Comparison of ENCODE assay signal across 8 cellular contexts in the genomic region with DNA sequence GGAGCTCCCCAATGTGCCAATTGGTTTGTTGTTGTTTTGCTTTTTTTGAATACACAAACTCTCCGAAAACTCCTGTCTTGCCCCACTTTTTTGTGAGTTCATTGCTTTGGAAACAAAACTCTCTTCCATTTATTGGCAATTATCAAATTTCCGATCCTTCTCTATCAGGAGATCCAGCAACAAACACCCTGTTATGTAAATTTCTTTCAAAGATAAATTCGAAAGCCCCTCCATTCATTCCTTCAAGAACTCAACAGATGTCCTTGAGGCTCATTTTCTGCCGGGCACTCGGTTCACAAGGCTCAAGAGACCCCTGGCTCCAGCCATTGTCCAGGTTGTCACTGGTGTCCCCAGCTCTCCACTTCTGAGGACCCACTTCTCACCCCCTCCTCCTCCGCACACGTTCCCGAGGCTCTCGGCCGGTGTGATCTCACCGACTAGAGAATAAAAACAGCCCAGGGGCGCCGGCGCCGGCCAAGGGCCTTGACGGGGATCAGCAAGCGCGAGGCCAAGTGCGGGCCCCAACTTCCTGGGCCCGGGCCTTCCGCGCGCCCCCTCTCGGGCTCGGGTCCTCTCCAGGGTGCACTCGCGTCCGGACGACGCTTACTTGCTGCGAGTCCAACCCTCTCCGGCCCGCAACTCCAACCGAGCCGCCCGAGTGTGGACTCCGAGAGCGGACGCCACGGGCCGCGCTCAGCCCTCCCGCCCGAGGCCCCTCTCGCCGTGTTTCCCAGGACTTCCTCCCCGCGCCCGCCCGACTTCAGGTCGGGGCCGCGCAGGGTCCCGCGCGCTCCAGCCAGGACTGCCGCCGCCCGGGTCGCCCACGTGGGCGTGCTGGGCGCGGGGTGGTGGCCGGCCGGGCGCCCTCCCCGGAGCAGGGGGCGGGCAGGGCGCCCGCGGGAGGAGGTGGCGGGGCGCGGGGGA. TPM values are rescaled to one million over a fixed set of nuclear protein-coding genes. Genes with fewer than 3 reads are reported as not detected.
DNase-seq lines count a peak whose midpoint lies in the region; ATAC-seq and TF ChIP-seq lines count a peak whose summit lies in the region.

No MANE protein-coding gene starts in this region.

- peaks cover 24 to 47% (median 39%) of the 10 kb centered on the region in 4 donors for H3K4me1 ChIP-seq in esophagus muscularis mucosa

- peak; percentile 40 for ATAC-seq in HG03520 (IDR thresholded peaks at IDR 0.05; ENCODE audit: unreplicated experiment)
- ATAC-seq in activated CD8-positive, alpha-beta T cell treated with anti-CD3 and anti-CD28 coated beads for 36 hours, result peak; percentile 1

- TF ChIP-seq POLR2A in esophagus muscularis mucosa (IDR thresholded peaks at IDR 0.05; ENCODE audit: low read depth), result no peak

- CTCF ChIA-PET in activated CD8-positive, alpha-beta T cell treated with anti-CD3 and anti-CD28 coated beads for 36 hours (lab: Charles Lee), result interaction anchor here (1.0 to 1.2 kb wide), 2 partner anchors 55 to 118 kb away, joined by 3 to 4 read pairs; no protein-coding TSS in a partner anchor

- no peak for TF ChIP-seq CTCF in activated CD8-positive, alpha-beta T cell treated with anti-CD3 and anti-CD28 coated beads for 36 hours (IDR thresholded peaks at IDR 0.05)
- TF ChIP-seq CTCF in esophagus muscularis mucosa (IDR thresholded peaks at IDR 0.05) (no peak), neural crest cell (conservative IDR thresholded peaks at IDR 0.05) (peak; percentile 3)

- no peaks in the 10 kb centered on the region for H3K9me3 ChIP-seq in esophagus muscularis mucosa

- peak overlapping the region; percentile 61 to 92 (median 80) for H3K4me3 ChIP-seq in esophagus muscularis mucosa

- peaks cover 15% of the 10 kb centered on the region for H3K27me3 Mint-ChIP-seq in activated CD8-positive, alpha-beta T cell treated with anti-CD3 and anti-CD28 coated beads for 36 hours
- H3K27me3 Mint-ChIP-seq in neural crest cell (ENCODE audit: low read depth), result peaks cover 22% of the 10 kb centered on the region

- intact Hi-C loops in activated CD8-positive, alpha-beta T cell treated with anti-CD3 and anti-CD28 coated beads for 36 hours (cut with micrococcal nuclease), result loop anchor here (5.0 kb wide), 2 partner anchors 33 to 37 kb away; no protein-coding TSS in a partner anchor
- intact Hi-C loops in esophagus muscularis mucosa (cut with DNase I), result loop anchor here (2.0 to 5.0 kb wide), 3 partner anchors 37 to 188 kb away; no protein-coding TSS in a partner anchor

- peak overlapping the region; percentile 8 for H3K27ac Mint-ChIP-seq in activated CD8-positive, alpha-beta T cell treated with anti-CD3 and anti-CD28 coated beads for 36 hours
- H3K27ac Mint-ChIP-seq in neural crest cell (ENCODE audit: unreplicated experiment), result peak overlapping the region; percentile 19

- H3K27me3 ChIP-seq in esophagus muscularis mucosa, result no peaks in the 10 kb centered on the region

- H3K36me3 Mint-ChIP-seq in activated CD8-positive, alpha-beta T cell treated with anti-CD3 and anti-CD28 coated beads for 36 hours (ENCODE audit: low read depth), result peaks cover 5% of the 10 kb centered on the region
- no peaks in the 10 kb centered on the region for H3K36me3 Mint-ChIP-seq in neural crest cell (ENCODE audit: low read depth)

- 11% methylated on average over 25 of the region's 75 CpGs for WGBS in esophagus muscularis mucosa

- no peak for TF ChIP-seq EP300 in esophagus muscularis mucosa (IDR thresholded peaks at IDR 0.05)

- H3K27ac ChIP-seq in esophagus muscularis mucosa (replicated peaks in 1 of 4), result peak overlapping the region; percentile 83 to 94 (median 90)

- peak; percentile 22 for DNase-seq in stimulated activated CD4-positive, alpha-beta T cell treated with anti-CD3 and anti-CD28 coated beads, Interleukin-1b, Interleukin-23, amount 100 ng/mL, for 48 hours
- no peak for DNase-seq in stimulated activated CD4-positive, alpha-beta T cell treated with anti-CD3 and anti-CD28 coated beads, Interleukin-2, amount 100 ng/mL, for 48 hours
- DNase-seq in activated CD8-positive, alpha-beta T cell treated with anti-CD3 and anti-CD28 coated beads for 36 hours, result peak; percentile 52
- DNase-seq in esophagus muscularis mucosa (ENCODE audit: extremely low spot score) (no peak), neural crest cell (ENCODE audit: low read depth, low spot score) (peak; percentile 60), HuH-7 (ENCODE audit: low spot score) (no peak), OCI-M2 (lab: John Stamatoyannopoulos, UW; ENCODE audit: unreplicated experiment) (no peak)

- peaks cover 39% of the 10 kb centered on the region for H3K4me1 Mint-ChIP-seq in activated CD8-positive, alpha-beta T cell treated with anti-CD3 and anti-CD28 coated beads for 36 hours (ENCODE audit: low read depth)
- H3K4me1 Mint-ChIP-seq in neural crest cell, result peaks cover 44% of the 10 kb centered on the region

- POLR2A ChIA-PET in activated CD8-positive, alpha-beta T cell treated with anti-CD3 and anti-CD28 coated beads for 36 hours (lab: Charles Lee), result interaction anchor here (0.6 to 4.7 kb wide), 8 partner anchors 9 to 111 kb away, joined by 3 to 37 read pairs (median 6); no protein-coding TSS in a partner anchor

- H3K4me3 Mint-ChIP-seq in activated CD8-positive, alpha-beta T cell treated with anti-CD3 and anti-CD28 coated beads for 36 hours, result peak overlapping the region; percentile 92
- peak overlapping the region; percentile 83 for H3K4me3 Mint-ChIP-seq in neural crest cell

- no peaks in the 10 kb centered on the region for H3K36me3 ChIP-seq in esophagus muscularis mucosa

- no peaks in the 10 kb centered on the region for H3K9me3 Mint-ChIP-seq in activated CD8-positive, alpha-beta T cell treated with anti-CD3 and anti-CD28 coated beads for 36 hours
- H3K9me3 Mint-ChIP-seq in neural crest cell, result no peaks in the 10 kb centered on the region

RNA-seq across cellular contexts. Expression of a gene that starts 0.5 kb away (rescaled TPM):
- 10 to 100 TPM; 22.3 to 24.7 TPM for total RNA-seq in activated CD8-positive, alpha-beta T cell treated with anti-CD3 and anti-CD28 coated beads for 36 hours
- 10 to 100 TPM; 21.2 to 32.3 (median 24.2) TPM for total RNA-seq in esophagus muscularis mucosa
- 39.5 and 44.8 TPM in 2 replicates for total RNA-seq in neural crest cell

Comparison
In these comparisons a context has a peak if more than half of its experiments do, and no peak if none do; other contexts are left out.
1. DNase-seq: peak in stimulated activated CD4-positive, alpha-beta T cell treated with anti-CD3 and anti-CD28 coated beads, Interleukin-1b, Interleukin-23, amount 100 ng/mL, for 48 hours (single experiment), activated CD8-positive, alpha-beta T cell treated with anti-CD3 and anti-CD28 coated beads for 36 hours (single experiment) and neural crest cell (single experiment); none in stimulated activated CD4-positive, alpha-beta T cell treated with anti-CD3 and anti-CD28 coated beads, Interleukin-2, amount 100 ng/mL, for 48 hours (0 of 2), esophagus muscularis mucosa (single experiment), HuH-7 (single experiment) and OCI-M2 (single experiment).